ENCODE assay signal across 1 cellular context in the genomic region with DNA sequence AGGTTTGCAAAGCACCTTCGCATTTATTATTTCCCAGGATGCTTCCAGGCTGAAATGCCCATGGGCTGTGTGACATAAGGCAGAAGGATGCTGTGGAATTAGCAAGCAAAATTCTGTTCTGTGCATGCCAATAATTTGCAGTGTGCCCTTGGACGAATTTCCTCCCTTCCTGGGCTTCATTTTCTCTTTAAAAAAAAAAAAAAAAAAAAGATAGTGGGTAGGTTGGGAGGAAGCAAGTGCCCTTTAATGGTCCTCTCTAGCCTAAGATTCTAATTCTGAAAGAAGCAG.
TF ChIP-seq lines count a peak whose summit lies in the region.

No MANE protein-coding gene starts in this region.

TF ChIP-seq in HepG2, 621 proteins besides CTCF, POLR2A, EP300 and RAD21:
- TF ChIP-seq MYPOP (CRISPR knock-in tag; IDR thresholded peaks at IDR 0.05) = 0 out of 2 replicates have a peak, but pooled peaks have one; percentile 15
- no peak for TF ChIP-seq ZNF775 (CRISPR knock-in tag; IDR thresholded peaks at IDR 0.05; ENCODE audit: borderline replicate concordance)
- TF ChIP-seq MEIS2 (CRISPR knock-in tag; IDR thresholded peaks at IDR 0.05) = no peak
